Comparison of ENCODE assay signal across 9 cellular contexts in the genomic region with DNA sequence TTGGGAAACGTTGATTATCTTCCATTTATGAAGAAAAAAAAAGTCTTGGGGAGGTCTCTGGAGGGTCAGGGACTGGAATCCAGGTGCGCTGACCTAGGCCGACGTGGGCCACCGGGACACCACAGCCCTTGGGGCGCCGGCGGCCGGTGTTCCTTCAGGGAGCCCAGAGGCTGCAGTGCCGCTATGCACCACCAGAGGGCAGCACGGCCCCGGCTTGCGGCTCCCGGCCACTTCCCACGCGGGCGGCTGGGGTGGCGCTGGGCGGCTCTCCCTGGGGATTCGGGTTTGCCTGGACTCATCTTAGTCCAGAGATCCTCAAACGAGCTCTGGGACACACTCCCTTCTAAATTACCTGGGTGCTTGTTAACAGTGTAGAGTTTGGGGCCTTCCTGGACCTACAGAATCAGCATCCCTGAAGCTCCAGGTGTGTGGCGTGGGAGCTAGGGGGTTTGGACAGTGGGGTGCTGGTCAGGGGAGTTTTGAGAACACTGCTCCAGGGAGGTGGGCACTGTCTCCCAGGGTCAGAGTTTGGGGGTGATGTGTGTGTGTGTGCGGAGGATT. TPM values are rescaled to one million over a fixed set of nuclear protein-coding genes. Genes with fewer than 3 reads are reported as not detected.
A peak's percentile ranks its signal among the peaks of the same experiment; 100 is the strongest.
DNase-seq lines count a peak whose midpoint lies in the region; ATAC-seq, FAIRE-seq and TF ChIP-seq lines count a peak whose summit lies in the region.
"Had no signal": no experiment of that assay in that cellular context is flagged by ENCODE, and none has a peak within 500 bp of the region (broad histone marks: within the 10 kb centered on the region; RNA-seq: fewer than 3 reads in every experiment).

No MANE protein-coding gene starts in this region.

- ATAC-seq in GM19397 (IDR thresholded peaks at IDR 0.05; ENCODE audit: unreplicated experiment) = no peak
- ATAC-seq in GM18909 (IDR thresholded peaks at IDR 0.05; ENCODE audit: poor library complexity, unreplicated experiment) = no peak

- no peaks in the 10 kb centered on the region for H3K27me3 ChIP-seq in small intestine (ENCODE audit: control insufficient read depth in 2 of 2, insufficient read depth in 2 of 2, low read length in 2 of 2)

- H3K4me3 ChIP-seq in small intestine (ENCODE audit: low read depth in 1 of 2, low read length in 2 of 2) = no peak overlapping the region

- no peaks in the 10 kb centered on the region for H3K4me1 ChIP-seq in small intestine (ENCODE audit: control insufficient read depth in 2 of 2, insufficient read depth in 1 of 2, low read depth in 1 of 2, low read length in 1 of 2)

- DNase-seq in EL = peak; percentile 71
- peak; percentile 49 to 86 (median 75) for DNase-seq in T-helper 2 cell
- peak; percentile 40 for DNase-seq in amniotic epithelial cell (ENCODE audit: low read depth)
- peak; percentile 82 for DNase-seq in hepatic stellate cell (ENCODE audit: low spot score)
- peak; percentile 54 for DNase-seq in small intestine

- H3K27ac ChIP-seq in small intestine (ENCODE audit: low read depth in 1 of 2, low read length in 1 of 2) = no peak overlapping the region
- H3K27ac ChIP-seq: epithelial cell of prostate had no signal

- H3K36me3 ChIP-seq in small intestine (ENCODE audit: control insufficient read depth in 2 of 2, insufficient read depth in 2 of 2, low read length in 2 of 2) = no peaks in the 10 kb centered on the region

- no peaks in the 10 kb centered on the region for H3K9me3 ChIP-seq in small intestine (ENCODE audit: control insufficient read depth, low read depth)

- peak; percentile 98 for TF ChIP-seq CTCF in LNCAP (IDR thresholded peaks at IDR 0.05)

- 8 to 9% (median 9%) methylated on average over 23 of the region's 23 CpGs for WGBS in small intestine, 3 donors

- FAIRE-seq in small intestine (lab: Jason Lieb, UNC) = no peak

RNA-seq across cellular contexts. Expression of gene GTSF1L, which starts 23.0 kb away (rescaled TPM):
- polyA plus RNA-seq in small intestine = not detected
